ENCODE assay signal across 24 cellular contexts in the genomic region with DNA sequence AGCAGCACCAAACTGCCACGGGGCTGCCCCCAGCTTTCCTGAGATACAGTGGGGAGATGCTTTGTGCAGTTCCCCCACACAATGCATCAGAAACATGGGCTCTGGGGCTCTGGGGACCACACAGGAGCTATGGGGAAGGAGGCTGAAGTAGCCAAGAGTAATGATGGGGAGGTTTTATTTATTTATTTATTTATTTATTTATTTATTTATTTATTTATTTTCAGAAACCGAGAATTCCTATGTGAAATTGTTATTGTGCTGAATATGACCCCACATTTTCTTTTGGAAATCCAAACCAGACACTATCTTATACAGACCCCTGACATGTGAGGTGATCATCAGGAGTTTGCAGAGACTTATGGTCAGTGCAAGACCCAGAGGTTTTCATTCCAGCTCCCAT.
"Had no signal": no experiment of that assay in that cellular context is flagged by ENCODE, and none has a peak within 500 bp of the region (broad histone marks: within the 10 kb centered on the region; RNA-seq: fewer than 3 reads in every experiment).

No MANE protein-coding gene starts in this region.

- H3K9me3 Mint-ChIP-seq: T-helper 1 cell treated with Interleukin-12 subunit alpha and Interleukin-12 subunit beta and Interleukin-4 antibody, amounts not matched to agents 30 μg/mL and 1 μg/mL, for 36 hours had no signal

- ATAC-seq: activated CD4-positive, CD25-positive, alpha-beta regulatory T cell treated with anti-CD3 and anti-CD28 coated beads, Interleukin-2, amount 50 U/mL, for 24 hours; activated CD8-positive, alpha-beta T cell treated with anti-CD3 and anti-CD28 coated beads, Interleukin-2, amount 10 ng/mL, durations not matched to agents 7 days and 5 days had no signal

- H3K4me3 ChIP-seq: MG63 had no signal

- H3K9me3 ChIP-seq: MG63 had no signal

- H3K36me3 ChIP-seq: brain microvascular endothelial cell, MG63 had no signal

- H3K27ac Mint-ChIP-seq: activated CD8-positive, alpha-beta T cell treated with anti-CD3 and anti-CD28 coated beads, Interleukin-2, amount 10 ng/mL, durations not matched to agents 7 days and 5 days; activated naive CD4-positive, alpha-beta T cell treated with anti-CD3 and anti-CD28 coated beads for 36 hours; activated naive CD8-positive, alpha-beta T cell; activated T-cell treated with anti-CD3 and anti-CD28 coated beads, Interleukin-2, amount 50 U/mL, for 24 hours; T-helper 1 cell treated with Interleukin-12 subunit alpha and Interleukin-12 subunit beta and Interleukin-4 antibody, amounts not matched to agents 30 μg/mL and 1 μg/mL, for 36 hours had no signal

- FAIRE-seq: RCC 7860 had no signal

- H3K4me3 Mint-ChIP-seq: activated CD8-positive, alpha-beta T cell treated with anti-CD3 and anti-CD28 coated beads, Interleukin-2, amount 10 ng/mL, durations not matched to agents 7 days and 5 days; activated naive CD4-positive, alpha-beta T cell treated with anti-CD3 and anti-CD28 coated beads for 36 hours; activated naive CD8-positive, alpha-beta T cell; activated T-cell treated with anti-CD3 and anti-CD28 coated beads, Interleukin-2, amount 50 U/mL, for 24 hours; T-helper 1 cell treated with Interleukin-12 subunit alpha and Interleukin-12 subunit beta and Interleukin-4 antibody, amounts not matched to agents 30 μg/mL and 1 μg/mL, for 36 hours had no signal

- H3K36me3 Mint-ChIP-seq: activated naive CD8-positive, alpha-beta T cell had no signal

- DNase-seq: activated CD4-positive, alpha-beta T cell treated with anti-CD3 and anti-CD28 coated beads for 48 hours; activated CD4-positive, alpha-beta T cell treated with anti-CD3 and anti-CD28 coated beads, Interleukin-2, amount 50 U/mL, for 4 hours; activated CD8-positive, alpha-beta memory T cell treated with anti-CD3 and anti-CD28 coated beads, Interleukin-2, amount 50 U/mL, for 48 hours; activated CD8-positive, alpha-beta T cell treated with anti-CD3 and anti-CD28 coated beads, Interleukin-2, amount 10 ng/mL, durations not matched to agents 7 days and 5 days; activated gamma-delta T cell; activated naive CD4-positive, alpha-beta T cell treated with anti-CD3 and anti-CD28 coated beads for 36 hours; activated T-cell treated with anti-CD3 and anti-CD28 coated beads, Interleukin-2, amount 50 U/mL, for 24 hours; amygdala; cerebellar nuclear complex; KG1; MG63; NCI-H1105; NCI-H1436; NCI-H187; NCI-H2081; NCI-H510A treated with DMSO at 0.1 percent for 48 hours; NCI-H69; NK-92 treated with Interleukin-12 subunit alpha and Interleukin-12 subunit beta, amount 100 ng/mL, for 24 hours; SHP77 had no signal

- H3K27me3 ChIP-seq: brain microvascular endothelial cell, MG63 had no signal
